In the genomic region with DNA sequence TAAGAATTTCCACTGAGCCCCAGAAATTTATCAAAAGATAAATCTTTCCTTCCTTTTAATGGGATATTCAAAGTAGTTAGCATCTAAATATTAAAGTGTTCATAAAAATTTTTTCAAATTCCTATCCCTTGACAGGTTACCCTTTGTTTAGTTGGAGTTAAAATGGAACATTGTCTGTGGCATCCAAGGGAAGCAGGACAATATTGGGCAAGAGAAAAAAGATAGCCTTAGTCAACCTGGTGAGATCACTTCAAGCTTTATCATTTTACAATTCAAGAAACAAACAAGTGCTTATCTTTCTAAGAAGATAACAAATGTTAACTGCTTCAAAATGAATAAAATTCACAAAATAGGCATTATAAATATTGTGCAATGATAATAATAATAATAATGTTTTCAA, we compare ENCODE assay signal across 8 cellular contexts. TPM values are rescaled to one million over a fixed set of nuclear protein-coding genes. Genes with fewer than 3 reads are reported as not detected.
"Had no signal": no experiment of that assay in that cellular context is flagged by ENCODE, and none has a peak within 500 bp of the region (broad histone marks: within the 10 kb centered on the region; RNA-seq: fewer than 3 reads in every experiment).

No MANE protein-coding gene starts in this region.

- DNase-seq: IMR-90, KBM-7, KG1 had no signal

- H3K27ac ChIP-seq: HL-60, KMS-11 had no signal

- H3K9ac ChIP-seq: KMS-11 had no signal

- FAIRE-seq: HepG2, HTR-8/SVneo had no signal

- H3K27ac Mint-ChIP-seq: IgD-negative memory B cell had no signal

- H3K4me3 Mint-ChIP-seq: IgD-negative memory B cell had no signal

- H3K36me3 Mint-ChIP-seq: IgD-negative memory B cell had no signal

- H3K4me2 ChIP-seq: KMS-11 had no signal

RNA-seq across cellular contexts. Expression of a gene that starts 21.7 kb away (rescaled TPM):
- total RNA-seq: HepG2 had no signal
- polyA plus RNA-seq: HepG2 had no signal
